ENCODE assay signal across 8 cellular contexts in genomic region chr1:150213170-150214098, GRCh38.
A peak's percentile ranks its signal among the peaks of the same experiment; 100 is the strongest.
DNase-seq lines count a peak whose midpoint lies in the region; ATAC-seq, FAIRE-seq and TF ChIP-seq lines count a peak whose summit lies in the region.

No MANE protein-coding gene starts in this region.

- H3K4me1 Mint-ChIP-seq in central memory CD8-positive, alpha-beta T cell, result peaks cover 8% of the 10 kb centered on the region

- DNase-seq in NCI-H2107 (lab: John Stamatoyannopoulos, UW), result peak; percentile 94
- peak; percentile 80 for DNase-seq in activated CD4-positive, CD25-positive, alpha-beta regulatory T cell treated with anti-CD3 and anti-CD28 coated beads, Interleukin-2, amount 50 U/mL, for 16 hours (ENCODE audit: low read depth, low spot score)
- peak; percentile 72 to 83 for DNase-seq in central memory CD8-positive, alpha-beta T cell (ENCODE audit: low spot score in 2 of 2)
- peak; percentile 86 for DNase-seq in stimulated activated CD4-positive, alpha-beta T cell treated with anti-CD3 and anti-CD28 coated beads, Interleukin-12 subunit alpha, Interleukin-12 subunit beta, amount 100 ng/mL, for 4 hours

- H3K4me3 Mint-ChIP-seq in central memory CD8-positive, alpha-beta T cell, result peak overlapping the region; percentile 75

- ATAC-seq in HG02885 (IDR thresholded peaks at IDR 0.05; ENCODE audit: poor library complexity, unreplicated experiment) (peak; percentile 73), GM18873 (IDR thresholded peaks at IDR 0.05; ENCODE audit: low FRiP score, unreplicated experiment) (no peak)
- ATAC-seq in central memory CD8-positive, alpha-beta T cell (replicated peaks; ENCODE audit: extremely low read depth, poor library complexity, severe bottlenecking), result peak; percentile 100

- TF ChIP-seq CTCF in GM12875 (IDR thresholded peaks at IDR 0.05; ENCODE audit: borderline replicate concordance, insufficient read depth, low read depth, low read length), result no peak

- no peaks in the 10 kb centered on the region for H3K27me3 Mint-ChIP-seq in central memory CD8-positive, alpha-beta T cell

- no peaks in the 10 kb centered on the region for H3K9me3 Mint-ChIP-seq in central memory CD8-positive, alpha-beta T cell

- H3K27ac Mint-ChIP-seq in central memory CD8-positive, alpha-beta T cell (ENCODE audit: low read depth), result peak overlapping the region; percentile 95

- peaks cover 8% of the 10 kb centered on the region for H3K36me3 Mint-ChIP-seq in central memory CD8-positive, alpha-beta T cell (ENCODE audit: insufficient read depth)

- H3K4me3 ChIP-seq in GM12875 (ENCODE audit: low read depth, low read length), result peak overlapping the region; percentile 43

- FAIRE-seq in islet of Langerhans (lab: Jason Lieb, UNC), result peak; percentile 84
